In genomic region chr20:44118185-44119034, GRCh38 we compare ENCODE assay signal across 14 cellular contexts.
"Had no signal": no experiment of that assay in that cellular context is flagged by ENCODE, and none has a peak within 500 bp of the region (broad histone marks: within the 10 kb centered on the region; RNA-seq: fewer than 3 reads in every experiment).

No MANE protein-coding gene starts in this region.

- H3K4me1 ChIP-seq: pancreas, thyroid gland had no signal

- H3K27ac ChIP-seq: pancreas, thyroid gland had no signal

- DNase-seq: activated CD4-positive, alpha-beta T cell treated with anti-CD3 and anti-CD28 coated beads, Interleukin-2, amount 50 U/mL, for 4 hours; activated CD4-positive, CD25-positive, alpha-beta regulatory T cell treated with anti-CD3 and anti-CD28 coated beads, Interleukin-2, amount 50 U/mL, for 72 hours; activated naive CD4-positive, alpha-beta T cell treated with anti-CD3 and anti-CD28 coated beads for 36 hours; activated T-cell treated with anti-CD3 and anti-CD28 coated beads, Interleukin-2, amount 50 U/mL, for 1 hour; caudate nucleus; esophagus squamous epithelium; midbrain; pancreas; stimulated activated CD4-positive, alpha-beta T cell treated with anti-CD3 and anti-CD28 coated beads, Interleukin-15, amount 100 ng/mL, for 24 hours; stimulated activated CD4-positive, alpha-beta T cell treated with anti-CD3 and anti-CD28 coated beads, Interleukin-4, amount 100 ng/mL, for 1 hour; stimulated activated naive B cell treated with anti-CD40 and anti-IgM and Interleukin-4, amounts not matched to agents 10 μg/mL and 1 μg/mL and 100 μg/mL, for 72 hours; T-helper 9 cell; thyroid gland had no signal

- ATAC-seq: pancreas; stimulated activated naive B cell treated with anti-CD40 and anti-IgM and Interleukin-4, amounts not matched to agents 10 μg/mL and 1 μg/mL and 100 μg/mL, for 72 hours had no signal

- H3K4me3 ChIP-seq: esophagus squamous epithelium, lung, pancreas, thyroid gland had no signal

- H3K9me3 ChIP-seq: esophagus squamous epithelium, pancreas, thyroid gland had no signal

- H3K27me3 ChIP-seq: thyroid gland had no signal

- H3K36me3 ChIP-seq: esophagus squamous epithelium, pancreas, thyroid gland had no signal
